In genomic region chr2:46482490-46482889, GRCh38 we compare ENCODE assay signal across 22 cellular contexts. TPM values are rescaled to one million over a fixed set of nuclear protein-coding genes. Genes with fewer than 3 reads are reported as not detected.
DNase-seq lines count a peak whose midpoint lies in the region; ATAC-seq, FAIRE-seq and TF ChIP-seq lines count a peak whose summit lies in the region.
"Had no signal": no experiment of that assay in that cellular context is flagged by ENCODE, and none has a peak within 500 bp of the region (broad histone marks: within the 10 kb centered on the region; RNA-seq: fewer than 3 reads in every experiment).

No MANE protein-coding gene starts in this region.

- H3K4me3 ChIP-seq in HepG2 (replicated peaks in 1 of 3; ENCODE audit: insufficient read depth in 1 of 3, low read depth in 2 of 3, low read length in 3 of 3) (no peak overlapping the region), right lobe of liver (no peak overlapping the region), IMR-90 (ENCODE audit: insufficient read depth, low read depth, low read length) (no peak overlapping the region), coronary artery (no peak overlapping the region)

- H3K23ac ChIP-seq in IMR-90 (ENCODE audit: low read depth, low read length) = peak overlapping the region; percentile 20; the same call in 1 of the 2 replicates

- H3K4me2 ChIP-seq in HepG2 (ENCODE audit: low read depth, low read length) (no peak overlapping the region), IMR-90 (ENCODE audit: low read depth, low read length) (no peak overlapping the region)

- in situ Hi-C loops in HepG2 (cut with HindIII; ENCODE audit: extremely low pct_ligation_motif_present, low pct_unique_long_range_greater_than_20kb) = no loop called here
- in situ Hi-C loops in IMR-90 (cut with MboI; ENCODE audit: low sequenced_read_pairs) = no loop called here

- no peaks in the 10 kb centered on the region for H3K36me3 ChIP-seq in HepG2 (replicated peaks in 1 of 2; ENCODE audit: control insufficient read depth in 1 of 2, insufficient read depth in 2 of 2, low read length in 2 of 2)
- H3K36me3 ChIP-seq in right lobe of liver = no peaks in the 10 kb centered on the region
- H3K36me3 ChIP-seq in IMR-90 (ENCODE audit: control insufficient read depth, insufficient read depth, low read length) = no peaks in the 10 kb centered on the region
- H3K36me3 ChIP-seq: BE2C had no signal

- H2AFZ ChIP-seq in HepG2 (ENCODE audit: low read length) = no peak overlapping the region
- H2AFZ ChIP-seq in IMR-90 (replicated peaks; ENCODE audit: low read length, poor library complexity) = no peak overlapping the region

- no peak overlapping the region for H4K91ac ChIP-seq in IMR-90 (ENCODE audit: insufficient read depth, low read depth, low read length)

- DNase-seq in HepG2 (ENCODE audit: low spot score) (no peak), right lobe of liver (no peak), IMR-90 (no peak), coronary artery (ENCODE audit: low spot score) (peak; percentile 8), posterior vena cava (ENCODE audit: low spot score) (no peak)
- DNase-seq: ACHN; BE2C; C1 segment of cervical spinal cord; Caco-2; CD4-positive, CD25-positive, alpha-beta regulatory T cell; CD8-positive, alpha-beta memory T cell; H9; KBM-7 had no signal

- intact Hi-C loops in HepG2 (cut with micrococcal nuclease; ENCODE audit: unreplicated experiment) = no loop called here
- intact Hi-C loops in right lobe of liver (cut with DNase I) = no loop called here
- intact Hi-C loops in IMR-90 (cut with micrococcal nuclease) = no loop called here
- intact Hi-C loops in posterior vena cava (cut with DNase I) = loop anchor here in 1 of 2 donors (10.0 kb wide), 1 partner anchor 72 kb away; no protein-coding TSS in a partner anchor

- no peak overlapping the region for H4K8ac ChIP-seq in IMR-90 (ENCODE audit: low read depth in 2 of 2, low read length in 2 of 2)

- no peaks in the 10 kb centered on the region for H3K79me2 ChIP-seq in HepG2 (ENCODE audit: insufficient read depth, low read length)

- H3K56ac ChIP-seq in IMR-90 (ENCODE audit: extremely low read depth, insufficient read depth, low read length) = no peak overlapping the region

- H3K9me3 ChIP-seq in HepG2 (ENCODE audit: low read length) = no peaks in the 10 kb centered on the region
- H3K9me3 ChIP-seq in right lobe of liver = no peaks in the 10 kb centered on the region
- no peaks in the 10 kb centered on the region for H3K9me3 ChIP-seq in IMR-90 (ENCODE audit: control insufficient read depth, insufficient read depth, low read length)
- H3K9me3 ChIP-seq: BE2C had no signal

- no peak overlapping the region for H2AK9ac ChIP-seq in IMR-90 (replicated peaks; ENCODE audit: low read depth, low read length, poor library complexity)

- BruUV-seq in HepG2 (replicated peaks; lab: Mats Ljungman, UMichigan) = no TSS peak
- BruUV-seq in IMR-90 (replicated peaks; lab: Mats Ljungman, UMichigan) = no TSS peak

- no peaks in the 10 kb centered on the region for H3K79me1 ChIP-seq in IMR-90 (ENCODE audit: low read depth in 1 of 2, low read length in 2 of 2)

- H4K20me1 ChIP-seq in HepG2 (ENCODE audit: insufficient read depth, low read length) = no peaks in the 10 kb centered on the region
- H4K20me1 ChIP-seq in IMR-90 (ENCODE audit: insufficient read depth, low read length) = 0 out of 2 replicates have a peak, but pooled peaks cover 3% of the 10 kb centered on the region

- no peak overlapping the region for H2BK20ac ChIP-seq in IMR-90 (ENCODE audit: low read depth, low read length)

- TF ChIP-seq POLR2A in HepG2 (IDR thresholded peaks at IDR 0.05; ENCODE audit: insufficient read depth in 1 of 2, low read depth in 2 of 2, low read length in 2 of 2) = no peak
- no peak for TF ChIP-seq POLR2A in right lobe of liver (IDR thresholded peaks at IDR 0.05)
- TF ChIP-seq POLR2A in IMR-90 (IDR thresholded peaks at IDR 0.05; ENCODE audit: low read depth, low read length) = no peak

- ATAC-seq in HepG2 = peak; percentile 80
- no peak for ATAC-seq in right lobe of liver
- no peak for ATAC-seq in IMR-90 (ENCODE audit: low read depth)
- no peak for ATAC-seq in HG03439 (IDR thresholded peaks at IDR 0.05; ENCODE audit: unreplicated experiment)

- peak overlapping the region; percentile 30; the same call in 1 of the 2 replicates for H2AK5ac ChIP-seq in IMR-90 (ENCODE audit: low read depth, low read length)

- H3K27ac ChIP-seq in HepG2 (ENCODE audit: extremely low read length, insufficient read depth, low read length) (no peak overlapping the region), right lobe of liver (no peak overlapping the region), IMR-90 (ENCODE audit: insufficient read depth, low read length) (no peak overlapping the region), coronary artery (no peak overlapping the region)
- H3K27ac ChIP-seq: HL-60 had no signal

- H3K9me1 ChIP-seq in IMR-90 (ENCODE audit: insufficient read depth, low read length) = peaks cover 10% of the 10 kb centered on the region; the same call in 1 of the 2 replicates

- H3K18ac ChIP-seq in IMR-90 (ENCODE audit: low read depth, low read length) = no peak overlapping the region

- TF ChIP-seq RAD21 in HepG2 (CRISPR knock-in tag; IDR thresholded peaks at IDR 0.05) (no peak), IMR-90 (IDR thresholded peaks at IDR 0.05; ENCODE audit: low read length) (no peak)

- no peak for TF ChIP-seq CTCF in HepG2 (CRISPR knock-in tag; IDR thresholded peaks at IDR 0.05)
- no peak for TF ChIP-seq CTCF in right lobe of liver (IDR thresholded peaks at IDR 0.05)
- TF ChIP-seq CTCF in IMR-90 (conservative IDR thresholded peaks at IDR 0.05; ENCODE audit: low read depth, low read length) = no peak
- no peak for TF ChIP-seq CTCF in coronary artery (IDR thresholded peaks at IDR 0.05)

- dilution Hi-C loops in IMR-90 (cut with HindIII; ENCODE audit: low sequenced_read_pairs, unreplicated experiment) = no loop called here

- H3K14ac ChIP-seq in IMR-90 (replicated peaks; ENCODE audit: low read depth, low read length) = peak overlapping the region; percentile 11; the same call in 1 of the 2 replicates

- H3K27me3 ChIP-seq in HepG2 (ENCODE audit: control insufficient read depth in 1 of 2, insufficient read depth in 2 of 2, low read length in 2 of 2) = peaks cover 2 to 43% of the 10 kb centered on the region in 2 experiments; a peak in 4 of 5 replicates
- no peaks in the 10 kb centered on the region for H3K27me3 ChIP-seq in right lobe of liver
- H3K27me3 ChIP-seq in IMR-90 (ENCODE audit: control insufficient read depth, insufficient read depth, low read length) = no peaks in the 10 kb centered on the region
- H3K27me3 ChIP-seq: BE2C had no signal

- H3K9ac ChIP-seq in HepG2 (ENCODE audit: insufficient read depth, low read depth, low read length) (no peak overlapping the region), IMR-90 (ENCODE audit: low read depth, low read length) (no peak overlapping the region)

- 0 out of 2 replicates have a peak overlapping the region, but pooled peaks have one; percentile 16 for H2BK120ac ChIP-seq in IMR-90 (ENCODE audit: low read depth, low read length)

- H3K4me1 ChIP-seq in HepG2 (ENCODE audit: insufficient read depth, low read length) (peaks cover 13% of the 10 kb centered on the region), right lobe of liver (no peaks in the 10 kb centered on the region), IMR-90 (ENCODE audit: control insufficient read depth, insufficient read depth, low read length) (peaks cover 13% of the 10 kb centered on the region)
- H3K4me1 ChIP-seq: BE2C had no signal

- H4K5ac ChIP-seq in IMR-90 (ENCODE audit: low read depth, low read length) = no peak overlapping the region

- no peak overlapping the region for H2BK5ac ChIP-seq in IMR-90 (ENCODE audit: low read depth, low read length, poor library complexity, severe bottlenecking)

- CTCF ChIA-PET in HepG2 (lab: Yijun Ruan, JAX; ENCODE audit: low intra/inter-chr PET ratio, low total read pairs) (no interaction called here), IMR-90 (lab: Yijun Ruan, JAX) (no interaction called here)

- FAIRE-seq in HepG2 (lab: Jason Lieb, UNC) = peak; percentile 76
- FAIRE-seq: D721Med, G401.6, GM12892, H1 had no signal

- WGBS in HepG2 (ENCODE audit: low lambda C conversion rate) = 2% methylated on average over 4 of the region's 4 CpGs
- WGBS in right lobe of liver (ENCODE audit: insufficient coverage, low coverage, low lambda C conversion rate, missing lambda C conversion rate) = 60% methylated on average over 4 of the region's 4 CpGs
- WGBS in IMR-90 (ENCODE audit: extremely low coverage in 2 of 2, insufficient read length in 1 of 2), 2 experiments = 67% methylated on average over 1 of the region's 4 CpGs; no CpG with 5 or more reads in 1 of the 2 experiments

- H3K4ac ChIP-seq in IMR-90 (ENCODE audit: low read depth, low read length) = no peak overlapping the region

- H2BK15ac ChIP-seq in IMR-90 (ENCODE audit: low read depth, low read length) = no peak overlapping the region

- POLR2A ChIA-PET in HepG2 (lab: Yijun Ruan, JAX) = no interaction called here
- POLR2A ChIA-PET in IMR-90 (lab: Charles Lee; ENCODE audit: unreplicated experiment) = no interaction called here

- no peak for TF ChIP-seq EP300 in HepG2 (IDR thresholded peaks at IDR 0.05; ENCODE audit: low read depth in 2 of 2, low read length in 2 of 2)
- TF ChIP-seq EP300 in HepG2 (CRISPR knock-in tag; IDR thresholded peaks at IDR 0.05; ENCODE audit: borderline replicate concordance) = no peak

RNA-seq across cellular contexts. Expression of gene TMEM247, which starts 3.1 kb away (rescaled TPM):
- total RNA-seq in HepG2 (2016; rRNA removed; fragmentation: Illumina TruSeq; extraction: Trizol) = not detected in 2 replicates
- not detected in 2 replicates for total RNA-seq in HepG2 (2016; cell fraction: cytosol; rRNA removed; fragmentation: Illumina TruSeq; extraction: Trizol; ENCODE audit: low read depth)
- not detected in 2 replicates for total RNA-seq in HepG2 (2016; cell fraction: insoluble cytoplasmic fraction; rRNA removed; fragmentation: Illumina TruSeq; extraction: Trizol)
- not detected in 2 replicates for total RNA-seq in HepG2 (2016; cell fraction: membrane; rRNA removed; fragmentation: Illumina TruSeq; extraction: Trizol)
- not detected in 2 replicates for total RNA-seq in HepG2 (2016; cell fraction: nucleus; rRNA removed; fragmentation: Illumina TruSeq; extraction: Trizol)
- not detected in 2 replicates for polyA plus RNA-seq in HepG2 (2011; rRNA removed)
- not detected in 2 replicates for polyA plus RNA-seq in HepG2 (2011; cell fraction: cytosol; rRNA removed)
- polyA plus RNA-seq in HepG2 (2011; cell fraction: nucleus; rRNA removed) = not detected in 2 replicates
- polyA plus RNA-seq in HepG2 (2012) = not detected in 2 replicates
- polyA plus RNA-seq in HepG2 (2016; cell fraction: cytosol; fragmentation: Illumina TruSeq; extraction: Trizol; ENCODE audit: low read depth) = not detected in 2 replicates
- not detected in 2 replicates for polyA plus RNA-seq in HepG2 (2016; cell fraction: insoluble cytoplasmic fraction; fragmentation: Illumina TruSeq; extraction: Trizol; ENCODE audit: low read depth)
- polyA plus RNA-seq in HepG2 (2016; cell fraction: membrane; fragmentation: Illumina TruSeq; extraction: Trizol; ENCODE audit: low read depth) = not detected in 2 replicates
- polyA plus RNA-seq in HepG2 (2016; cell fraction: nucleus; fragmentation: Illumina TruSeq; extraction: Trizol; ENCODE audit: insufficient read depth, low read depth) = not detected in 2 replicates
- not detected in 2 replicates for polyA minus RNA-seq in HepG2 (2011; rRNA and poly(A)+ RNA removed; ENCODE audit: low replicate concordance)
- polyA minus RNA-seq in HepG2 (2011; cell fraction: cytosol; rRNA and poly(A)+ RNA removed) = not detected in 2 replicates
- not detected in 2 replicates for polyA minus RNA-seq in HepG2 (2011; cell fraction: nucleus; rRNA and poly(A)+ RNA removed)
- total RNA-seq in right lobe of liver = not detected
- not detected in 2 replicates for total RNA-seq in IMR-90 (2012; rRNA removed)
- not detected in 2 replicates for polyA plus RNA-seq in IMR-90 (2012; rRNA removed)
- not detected in 2 replicates for polyA plus RNA-seq in IMR-90 (2012; cell fraction: cytosol; rRNA removed)
- not detected in 2 replicates for polyA plus RNA-seq in IMR-90 (2012; cell fraction: nucleus; rRNA removed; ENCODE audit: low replicate concordance)
- not detected for total RNA-seq in posterior vena cava
- total RNA-seq: A172; Caco-2; CD4-positive, CD25-positive, alpha-beta regulatory T cell; CD8-positive, alpha-beta memory T cell; H1; H9; HT1080 had no signal
- polyA plus RNA-seq: CD4-positive, CD25-positive, alpha-beta regulatory T cell; CD8-positive, alpha-beta memory T cell; H1; IgD-negative memory B cell had no signal

RNA-seq across cellular contexts. Expression of gene RHOQ, which starts 59.8 kb away (rescaled TPM):
- 9.9 and 10.4 TPM in 2 replicates for total RNA-seq in HepG2 (2016; rRNA removed; fragmentation: Illumina TruSeq; extraction: Trizol)
- 3.3 and 5.5 TPM in 2 replicates for total RNA-seq in HepG2 (2016; cell fraction: cytosol; rRNA removed; fragmentation: Illumina TruSeq; extraction: Trizol; ENCODE audit: low read depth)
- 10.0 and 12.4 TPM in 2 replicates for total RNA-seq in HepG2 (2016; cell fraction: insoluble cytoplasmic fraction; rRNA removed; fragmentation: Illumina TruSeq; extraction: Trizol)
- 13.3 and 16.6 TPM in 2 replicates for total RNA-seq in HepG2 (2016; cell fraction: membrane; rRNA removed; fragmentation: Illumina TruSeq; extraction: Trizol)
- total RNA-seq in HepG2 (2016; cell fraction: nucleus; rRNA removed; fragmentation: Illumina TruSeq; extraction: Trizol) = 9.2 and 11.0 TPM in 2 replicates
- 14.2 and 15.3 TPM in 2 replicates for polyA plus RNA-seq in HepG2 (2011; rRNA removed)
- 7.9 and 10.3 TPM in 2 replicates for polyA plus RNA-seq in HepG2 (2011; cell fraction: cytosol; rRNA removed)
- 26.2 and 28.8 TPM in 2 replicates for polyA plus RNA-seq in HepG2 (2011; cell fraction: nucleus; rRNA removed)
- polyA plus RNA-seq in HepG2 (2012) = 11.3 and 19.1 TPM in 2 replicates
- polyA plus RNA-seq in HepG2 (2016; cell fraction: cytosol; fragmentation: Illumina TruSeq; extraction: Trizol; ENCODE audit: low read depth) = 8.8 and 10.2 TPM in 2 replicates
- 14.1 and 17.4 TPM in 2 replicates for polyA plus RNA-seq in HepG2 (2016; cell fraction: insoluble cytoplasmic fraction; fragmentation: Illumina TruSeq; extraction: Trizol; ENCODE audit: low read depth)
- 15.9 and 20.9 TPM in 2 replicates for polyA plus RNA-seq in HepG2 (2016; cell fraction: membrane; fragmentation: Illumina TruSeq; extraction: Trizol; ENCODE audit: low read depth)
- 19.6 and 24.7 TPM in 2 replicates for polyA plus RNA-seq in HepG2 (2016; cell fraction: nucleus; fragmentation: Illumina TruSeq; extraction: Trizol; ENCODE audit: insufficient read depth, low read depth)
- polyA minus RNA-seq in HepG2 (2011; rRNA and poly(A)+ RNA removed; ENCODE audit: low replicate concordance) = 10.9 and 13.6 TPM in 2 replicates
- 6.4 and 6.5 TPM in 2 replicates for polyA minus RNA-seq in HepG2 (2011; cell fraction: cytosol; rRNA and poly(A)+ RNA removed)
- polyA minus RNA-seq in HepG2 (2011; cell fraction: nucleus; rRNA and poly(A)+ RNA removed) = 25.6 and 33.1 TPM in 2 replicates
- 10 to 100 TPM; 10.6 to 37.2 (median 26.0) TPM for total RNA-seq in right lobe of liver
- total RNA-seq in IMR-90 (2012; rRNA removed) = 50.7 and 70.3 TPM in 2 replicates
- 41.4 and 46.3 TPM in 2 replicates for polyA plus RNA-seq in IMR-90 (2012; rRNA removed)
- 19.0 and 20.9 TPM in 2 replicates for polyA plus RNA-seq in IMR-90 (2012; cell fraction: cytosol; rRNA removed)
- 37.4 and 90.3 TPM in 2 replicates for polyA plus RNA-seq in IMR-90 (2012; cell fraction: nucleus; rRNA removed; ENCODE audit: low replicate concordance)
- total RNA-seq in posterior vena cava = 100 to 1,000 TPM; 162 to 201 TPM

RNA-seq across cellular contexts. Expression of gene ATP6V1E2, which starts 59.9 kb away (rescaled TPM):
- total RNA-seq in HepG2 (2016; rRNA removed; fragmentation: Illumina TruSeq; extraction: Trizol) = 2.1 and 2.4 TPM in 2 replicates
- 1.7 and 1.9 TPM in 2 replicates for total RNA-seq in HepG2 (2016; cell fraction: cytosol; rRNA removed; fragmentation: Illumina TruSeq; extraction: Trizol; ENCODE audit: low read depth)
- total RNA-seq in HepG2 (2016; cell fraction: insoluble cytoplasmic fraction; rRNA removed; fragmentation: Illumina TruSeq; extraction: Trizol) = 2.1 and 2.5 TPM in 2 replicates
- total RNA-seq in HepG2 (2016; cell fraction: membrane; rRNA removed; fragmentation: Illumina TruSeq; extraction: Trizol) = 4.3 and 5.3 TPM in 2 replicates
- total RNA-seq in HepG2 (2016; cell fraction: nucleus; rRNA removed; fragmentation: Illumina TruSeq; extraction: Trizol) = 1.7 and 1.8 TPM in 2 replicates
- 1.9 and 2.9 TPM in 2 replicates for polyA plus RNA-seq in HepG2 (2011; rRNA removed)
- polyA plus RNA-seq in HepG2 (2011; cell fraction: cytosol; rRNA removed) = 2.0 and 3.4 TPM in 2 replicates
- polyA plus RNA-seq in HepG2 (2011; cell fraction: nucleus; rRNA removed) = 1.9 and 2.3 TPM in 2 replicates
- 2.9 and 4.3 TPM in 2 replicates for polyA plus RNA-seq in HepG2 (2012)
- 1.9 and 2.8 TPM in 2 replicates for polyA plus RNA-seq in HepG2 (2016; cell fraction: cytosol; fragmentation: Illumina TruSeq; extraction: Trizol; ENCODE audit: low read depth)
- polyA plus RNA-seq in HepG2 (2016; cell fraction: insoluble cytoplasmic fraction; fragmentation: Illumina TruSeq; extraction: Trizol; ENCODE audit: low read depth) = 2.4 and 2.8 TPM in 2 replicates
- 3.7 and 4.6 TPM in 2 replicates for polyA plus RNA-seq in HepG2 (2016; cell fraction: membrane; fragmentation: Illumina TruSeq; extraction: Trizol; ENCODE audit: low read depth)
- 2.2 and 2.6 TPM in 2 replicates for polyA plus RNA-seq in HepG2 (2016; cell fraction: nucleus; fragmentation: Illumina TruSeq; extraction: Trizol; ENCODE audit: insufficient read depth, low read depth)
- 1.9 and 13.7 TPM in 2 replicates for polyA minus RNA-seq in HepG2 (2011; rRNA and poly(A)+ RNA removed; ENCODE audit: low replicate concordance)
- polyA minus RNA-seq in HepG2 (2011; cell fraction: cytosol; rRNA and poly(A)+ RNA removed) = 0.88 and 2.4 TPM in 2 replicates
- polyA minus RNA-seq in HepG2 (2011; cell fraction: nucleus; rRNA and poly(A)+ RNA removed) = 2.4 and 3.1 TPM in 2 replicates
- total RNA-seq in right lobe of liver = 1 to 10 TPM; 2.8 to 4.8 (median 3.6) TPM
- 4.4 and 4.8 TPM in 2 replicates for total RNA-seq in IMR-90 (2012; rRNA removed)
- 4.0 and 5.3 TPM in 2 replicates for polyA plus RNA-seq in IMR-90 (2012; rRNA removed)
- polyA plus RNA-seq in IMR-90 (2012; cell fraction: cytosol; rRNA removed) = 2.1 and 2.3 TPM in 2 replicates
- polyA plus RNA-seq in IMR-90 (2012; cell fraction: nucleus; rRNA removed; ENCODE audit: low replicate concordance) = 1.1 and 2.4 TPM in 2 replicates
- 1 to 10 TPM; 4.9 to 5.3 TPM for total RNA-seq in posterior vena cava
